Comparison of ENCODE assay signal across 27 cellular contexts in genomic region chrX:95974885-95975284, GRCh38.
DNase-seq lines count a peak whose midpoint lies in the region; ATAC-seq, FAIRE-seq and TF ChIP-seq lines count a peak whose summit lies in the region.
"Had no signal": no experiment of that assay in that cellular context is flagged by ENCODE, and none has a peak within 500 bp of the region (broad histone marks: within the 10 kb centered on the region; RNA-seq: fewer than 3 reads in every experiment).

No MANE protein-coding gene starts in this region.

- no peak overlapping the region for H3K9ac ChIP-seq in mammary epithelial cell (ENCODE audit: insufficient read depth, low read length)
- H3K9ac ChIP-seq in HepG2 (ENCODE audit: insufficient read depth, low read depth, low read length): no peak overlapping the region
- H3K9ac ChIP-seq: BLaER1 treated with 17β-estradiol and CSF1 and Interleukin-3, amounts not matched to agents 10 nM and 100 nM; GM23248 had no signal

- in situ Hi-C loops in mammary epithelial cell (cut with MboI; ENCODE audit: low sequenced_read_pairs in 2 of 2): no loop called here
- in situ Hi-C loops in HepG2 (cut with HindIII; ENCODE audit: extremely low pct_ligation_motif_present, low pct_unique_long_range_greater_than_20kb): no loop called here

- H4K20me1 ChIP-seq in mammary epithelial cell (ENCODE audit: insufficient read depth, low read length): no peaks in the 10 kb centered on the region
- H4K20me1 ChIP-seq in HepG2 (ENCODE audit: insufficient read depth, low read length): no peaks in the 10 kb centered on the region

- ATAC-seq in HepG2: no peak

- H3K27me3 Mint-ChIP-seq in MCF 10A (ENCODE audit: insufficient read depth, unreplicated experiment) (peaks cover 9% of the 10 kb centered on the region), endothelial cell (ENCODE audit: unreplicated experiment) (no peaks in the 10 kb centered on the region)
- H3K27me3 Mint-ChIP-seq: CD4-positive, alpha-beta T cell had no signal

- no peak for TF ChIP-seq CTCF in MCF 10A (IDR thresholded peaks at IDR 0.05; ENCODE audit: unreplicated experiment)
- no peak for TF ChIP-seq CTCF in mammary epithelial cell (conservative IDR thresholded peaks at IDR 0.05 in 1 of 2, IDR thresholded peaks at IDR 0.05 in 1 of 2; ENCODE audit: extremely low read depth in 1 of 2, insufficient read depth in 1 of 2, low read depth in 1 of 2, low read length in 2 of 2)
- no peak for TF ChIP-seq CTCF in RWPE1 (conservative IDR thresholded peaks at IDR 0.05; ENCODE audit: low read depth)
- TF ChIP-seq CTCF in epithelial cell of esophagus (IDR thresholded peaks at IDR 0.05; ENCODE audit: insufficient read depth, low read depth, low read length, missing control alignments): no peak
- TF ChIP-seq CTCF in HepG2 (CRISPR knock-in tag; IDR thresholded peaks at IDR 0.05): no peak
- no peak for TF ChIP-seq CTCF in endothelial cell (IDR thresholded peaks at IDR 0.05; ENCODE audit: unreplicated experiment)

- TF ChIP-seq RAD21 in HepG2 (CRISPR knock-in tag; IDR thresholded peaks at IDR 0.05): no peak

- intact Hi-C loops in MCF 10A (cut with micrococcal nuclease): no loop called here
- intact Hi-C loops in mammary epithelial cell (cut with micrococcal nuclease): no loop called here
- intact Hi-C loops in HepG2 (cut with micrococcal nuclease; ENCODE audit: unreplicated experiment): no loop called here

- 50% methylated on average over 2 of the region's 5 CpGs for WGBS in mammary epithelial cell (ENCODE audit: low coverage, missing lambda C conversion rate)
- no CpG with 5 or more reads among the region's 5 CpGs for WGBS in HepG2 (ENCODE audit: low lambda C conversion rate)

- H3K4me1 Mint-ChIP-seq in MCF 10A (ENCODE audit: insufficient read depth, unreplicated experiment) (peaks cover 23% of the 10 kb centered on the region), endothelial cell (ENCODE audit: unreplicated experiment) (no peaks in the 10 kb centered on the region)
- H3K4me1 Mint-ChIP-seq: CD14-positive monocyte; CD8-positive, alpha-beta memory T cell had no signal

- BruUV-seq in MCF 10A (replicated peaks; lab: Mats Ljungman, UMichigan): no TSS peak
- no TSS peak for BruUV-seq in mammary epithelial cell (replicated peaks; lab: Mats Ljungman, UMichigan)
- no TSS peak for BruUV-seq in HepG2 (replicated peaks; lab: Mats Ljungman, UMichigan)

- H3K36me3 Mint-ChIP-seq in MCF 10A (ENCODE audit: insufficient read depth, unreplicated experiment): no peaks in the 10 kb centered on the region
- H3K36me3 Mint-ChIP-seq in endothelial cell (ENCODE audit: low read depth, unreplicated experiment): no peaks in the 10 kb centered on the region
- H3K36me3 Mint-ChIP-seq: CD14-positive monocyte; CD8-positive, alpha-beta memory T cell had no signal

- H3K4me1 ChIP-seq in mammary epithelial cell (ENCODE audit: insufficient read depth, low read length) (no peaks in the 10 kb centered on the region), HepG2 (ENCODE audit: insufficient read depth, low read length) (no peaks in the 10 kb centered on the region)
- H3K4me1 ChIP-seq: BE2C; BLaER1 treated with 17β-estradiol and CSF1 and Interleukin-3, amounts not matched to agents 10 nM and 100 nM had no signal

- H3K4me3 Mint-ChIP-seq in MCF 10A (ENCODE audit: unreplicated experiment) (no peak overlapping the region), endothelial cell (ENCODE audit: unreplicated experiment) (no peak overlapping the region)
- H3K4me3 Mint-ChIP-seq: CD14-positive monocyte; CD4-positive, alpha-beta T cell; CD8-positive, alpha-beta memory T cell had no signal

- no peaks in the 10 kb centered on the region for H3K36me3 ChIP-seq in mammary epithelial cell (ENCODE audit: insufficient read depth, low read length)
- H3K36me3 ChIP-seq in HepG2 (replicated peaks in 1 of 2; ENCODE audit: control insufficient read depth in 1 of 2, insufficient read depth in 2 of 2, low read length in 2 of 2): no peaks in the 10 kb centered on the region
- H3K36me3 ChIP-seq: BE2C; BLaER1 treated with 17β-estradiol and CSF1 and Interleukin-3, amounts not matched to agents 10 nM and 100 nM had no signal

- H3K9me3 ChIP-seq in mammary epithelial cell (replicated peaks; ENCODE audit: insufficient read depth, low read length) (no peaks in the 10 kb centered on the region), HepG2 (ENCODE audit: low read length) (no peaks in the 10 kb centered on the region)
- H3K9me3 ChIP-seq: BE2C had no signal

- H3K9me3 Mint-ChIP-seq in MCF 10A (ENCODE audit: unreplicated experiment): no peaks in the 10 kb centered on the region
- H3K9me3 Mint-ChIP-seq in endothelial cell (ENCODE audit: unreplicated experiment): no peaks in the 10 kb centered on the region
- H3K9me3 Mint-ChIP-seq: CD4-positive, alpha-beta T cell had no signal

- no peaks in the 10 kb centered on the region for H3K27me3 ChIP-seq in mammary epithelial cell (ENCODE audit: insufficient read depth, low read length)
- no peaks in the 10 kb centered on the region for H3K27me3 ChIP-seq in HepG2 (ENCODE audit: control insufficient read depth in 1 of 2, insufficient read depth in 2 of 2, low read length in 2 of 2)
- H3K27me3 ChIP-seq: BE2C had no signal

- POLR2A ChIA-PET in MCF 10A (lab: Yijun Ruan, JAX): interaction anchor here (0.5 to 1.3 kb wide), 8 partner anchors 16 to 90 kb away, joined by 3 to 7 read pairs (median 4); no protein-coding TSS in a partner anchor
- POLR2A ChIA-PET in RWPE1 (lab: Yijun Ruan, JAX; ENCODE audit: low non-redundant PET): no interaction called here
- POLR2A ChIA-PET in HepG2 (lab: Yijun Ruan, JAX): no interaction called here

- DNase-seq in MCF 10A (ENCODE audit: unreplicated experiment) (peak; percentile 89), mammary epithelial cell (no peak), RWPE1 (ENCODE audit: low spot score) (peak; percentile 24), epithelial cell of esophagus (ENCODE audit: low read depth) (peak; percentile 78), AG08396 (ENCODE audit: low spot score) (no peak), HepG2 (ENCODE audit: low spot score) (no peak), endothelial cell (ENCODE audit: low spot score) (no peak), NAMALWA (ENCODE audit: low spot score) (no peak)
- DNase-seq: AML-193; BE2C; CD4-positive, alpha-beta T cell; CD8-positive, alpha-beta memory T cell; DMS 273 treated with DMSO at 0.1 percent for 48 hours; DMS79; EL; GF-D8; GM23248; H7; HCEC 1CT had no signal

- TF ChIP-seq EP300 in HepG2 (IDR thresholded peaks at IDR 0.05; ENCODE audit: low read depth in 2 of 2, low read length in 2 of 2): no peak
- TF ChIP-seq EP300 in HepG2 (CRISPR knock-in tag; IDR thresholded peaks at IDR 0.05; ENCODE audit: borderline replicate concordance): no peak

- CTCF ChIA-PET in MCF 10A (lab: Yijun Ruan, JAX): interaction anchor here (0.7 kb wide), 1 partner anchor 210 kb away, joined by 3 read pairs; no protein-coding TSS in a partner anchor
- CTCF ChIA-PET in mammary epithelial cell (lab: Charles Lee; ENCODE audit: low non-redundant PET): no interaction called here
- CTCF ChIA-PET in RWPE1 (lab: Yijun Ruan, JAX): no interaction called here
- CTCF ChIA-PET in HepG2 (lab: Yijun Ruan, JAX; ENCODE audit: low intra/inter-chr PET ratio, low total read pairs): no interaction called here

- FAIRE-seq in HepG2 (lab: Jason Lieb, UNC): no peak
- FAIRE-seq: A204.1, D721Med, GM12891, GM18507, H1 had no signal

- no peak overlapping the region for H2AFZ ChIP-seq in mammary epithelial cell (ENCODE audit: low read depth, low read length)
- no peak overlapping the region for H2AFZ ChIP-seq in HepG2 (ENCODE audit: low read length)
- H2AFZ ChIP-seq: GM23248 had no signal

- no peak overlapping the region for H3K4me3 ChIP-seq in mammary epithelial cell (replicated peaks in 1 of 3; ENCODE audit: insufficient read depth in 1 of 3, low read depth in 2 of 3, low read length in 3 of 3)
- H3K4me3 ChIP-seq in epithelial cell of esophagus (ENCODE audit: low read length): no peak overlapping the region
- no peak overlapping the region for H3K4me3 ChIP-seq in HepG2 (replicated peaks in 1 of 3; ENCODE audit: insufficient read depth in 1 of 3, low read depth in 2 of 3, low read length in 3 of 3)
- H3K4me3 ChIP-seq: BLaER1 treated with 17β-estradiol and CSF1 and Interleukin-3, amounts not matched to agents 10 nM and 100 nM; GM23248 had no signal

- H3K4me2 ChIP-seq in mammary epithelial cell (ENCODE audit: insufficient read depth, low read depth, low read length): no peak overlapping the region
- H3K4me2 ChIP-seq in HepG2 (ENCODE audit: low read depth, low read length): no peak overlapping the region
- H3K4me2 ChIP-seq: BLaER1 treated with 17β-estradiol and CSF1 and Interleukin-3, amounts not matched to agents 10 nM and 100 nM had no signal

- dilution Hi-C loops in mammary epithelial cell (cut with HindIII; ENCODE audit: low sequenced_read_pairs): no loop called here

- no peaks in the 10 kb centered on the region for H3K79me2 ChIP-seq in mammary epithelial cell (ENCODE audit: insufficient read depth, low read length)
- H3K79me2 ChIP-seq in HepG2 (ENCODE audit: insufficient read depth, low read length): no peaks in the 10 kb centered on the region

- H3K27ac ChIP-seq in mammary epithelial cell (ENCODE audit: insufficient read depth, low read depth, low read length) (no peak overlapping the region), RWPE1 (peak overlapping the region; percentile 86), HepG2 (ENCODE audit: extremely low read length, insufficient read depth, low read length) (no peak overlapping the region)
- H3K27ac ChIP-seq: 22Rv1; BLaER1 treated with 17β-estradiol and CSF1 and Interleukin-3, amounts not matched to agents 10 nM and 100 nM; GM23248 had no signal

- no peak for TF ChIP-seq POLR2A in HepG2 (IDR thresholded peaks at IDR 0.05; ENCODE audit: insufficient read depth in 1 of 2, low read depth in 2 of 2, low read length in 2 of 2)

- no peak overlapping the region for H3K27ac Mint-ChIP-seq in MCF 10A (ENCODE audit: low read depth, unreplicated experiment)
- H3K27ac Mint-ChIP-seq in endothelial cell (ENCODE audit: unreplicated experiment): no peak overlapping the region
- H3K27ac Mint-ChIP-seq: CD14-positive monocyte; CD4-positive, alpha-beta T cell; CD8-positive, alpha-beta memory T cell had no signal

TF ChIP-seq in HepG2, 621 proteins besides CTCF, POLR2A, EP300 and RAD21 (continues in another document):
- TF ChIP-seq ZNF614 (CRISPR knock-in tag; IDR thresholded peaks at IDR 0.05; ENCODE audit: borderline replicate concordance): no peak
- no peak for TF ChIP-seq HMG20B (CRISPR knock-in tag; conservative IDR thresholded peaks at IDR 0.05)

Comparison
In these comparisons a context has a peak if more than half of its experiments do, and no peak if none do; other contexts are left out.
1. DNase-seq: peak in MCF 10A (single experiment), RWPE1 (single experiment) and epithelial cell of esophagus (single experiment); none in mammary epithelial cell (single experiment), AG08396 (single experiment), HepG2 (single experiment), endothelial cell (single experiment) and NAMALWA (single experiment).